Comparison of ENCODE assay signal across 6 cellular contexts in genomic region chr16:383326-384020, GRCh38. TPM values are rescaled to one million over a fixed set of nuclear protein-coding genes. Genes with fewer than 3 reads are reported as not detected.
A peak's percentile ranks its signal among the peaks of the same experiment; 100 is the strongest.
DNase-seq lines count a peak whose midpoint lies in the region; ATAC-seq and TF ChIP-seq lines count a peak whose summit lies in the region.

No MANE protein-coding gene starts in this region.

- no peaks in the 10 kb centered on the region for H3K27me3 ChIP-seq in heart left ventricle
- H3K27me3 ChIP-seq in stomach: no peaks in the 10 kb centered on the region

- H3K4me3 ChIP-seq in heart left ventricle (peak overlapping the region in 10 of 12 donors; percentile 68 to 99 (median 86)), stomach (peak overlapping the region; percentile 69 to 99 (median 91))

- intact Hi-C loops in heart left ventricle (cut with DNase I) (loop anchor here in 1 of 10 donors (2.0 kb wide), 1 partner anchor 13 kb away; the partner anchor contains the start of gene NME4), stomach (cut with DNase I; ENCODE audit: low total_unique reads) (no loop called here)

- H3K9me3 ChIP-seq in heart left ventricle: no peaks in the 10 kb centered on the region
- no peaks in the 10 kb centered on the region for H3K9me3 ChIP-seq in stomach

- peak in 1 of 4 donors; percentile 31 for ATAC-seq in heart left ventricle
- no peak for ATAC-seq in GM19023 (IDR thresholded peaks at IDR 0.05; ENCODE audit: unreplicated experiment)

- peak overlapping the region in 11 of 12 donors; percentile 31 to 90 (median 53) for H3K27ac ChIP-seq in heart left ventricle
- peak overlapping the region; percentile 57 to 97 (median 92) for H3K27ac ChIP-seq in stomach

- DNase-seq in Daoy (ENCODE audit: low read depth): peak; percentile 39
- peak; percentile 88 for DNase-seq in SW480 (ENCODE audit: low spot score)
- peak in 2 of 5 donors; percentile 20 to 27 for DNase-seq in heart left ventricle
- DNase-seq in stomach: peak; percentile 81
- no peak for DNase-seq in DMS79 (lab: John Stamatoyannopoulos, UW)

- TF ChIP-seq POLR2A in heart left ventricle (IDR thresholded peaks at IDR 0.05) (no peak), stomach (IDR thresholded peaks at IDR 0.05) (no peak)

- no peaks in the 10 kb centered on the region for H3K36me3 ChIP-seq in heart left ventricle
- no peaks in the 10 kb centered on the region for H3K36me3 ChIP-seq in stomach

- WGBS in heart left ventricle, 4 donors: 48 to 63% (median 49%) methylated on average over 28 to 33 of the region's 33 CpGs
- WGBS in stomach, 5 donors: 12 to 40% (median 18%) methylated on average over 31 to 33 of the region's 33 CpGs

- H3K4me1 ChIP-seq in heart left ventricle (peaks cover 0 to 62% (median 31%) of the 10 kb centered on the region in 12 donors), stomach (peaks cover 49 to 74% (median 61%) of the 10 kb centered on the region in 4 donors)

- TF ChIP-seq CTCF in heart left ventricle (IDR thresholded peaks at IDR 0.05) (no peak), stomach (IDR thresholded peaks at IDR 0.05) (no peak)

- no peak for TF ChIP-seq EP300 in stomach (IDR thresholded peaks at IDR 0.05)

RNA-seq across cellular contexts. Expression of gene PGAP6, which starts 1.7 kb away (rescaled TPM):
- 12.1 and 22.1 TPM in 2 replicates for total RNA-seq in Daoy (2014; rRNA removed; shearing (Covaris generic))
- total RNA-seq in heart left ventricle: 10 to 100 TPM; 32.3 to 65.3 (median 44.9) TPM
- polyA plus RNA-seq in heart left ventricle: 10 to 100 TPM; 30.1 to 63.8 TPM
- 100 to 1,000 TPM in 4 of 5 donors, 10 to 100 TPM in 1; 20.7 to 364 (median 162) TPM for total RNA-seq in stomach
- 10 to 100 TPM; 27.7 to 54.4 (median 33.9) TPM for polyA plus RNA-seq in stomach

RNA-seq across cellular contexts. Expression of gene MRPL28, which starts 13.1 kb away (rescaled TPM):
- 128 and 141 TPM in 2 replicates for total RNA-seq in Daoy (2014; rRNA removed; shearing (Covaris generic))
- total RNA-seq in heart left ventricle: 100 to 1,000 TPM in 2 of 9 donors, 10 to 100 TPM in 7; 66.3 to 126 (median 77.7) TPM
- polyA plus RNA-seq in heart left ventricle: 100 to 1,000 TPM; 135 to 157 TPM
- total RNA-seq in stomach: 100 to 1,000 TPM in 1 of 5 donors, 10 to 100 TPM in 3, 1 to 10 TPM in 1; 9.9 to 106 (median 30.7) TPM
- polyA plus RNA-seq in stomach: 100 to 1,000 TPM in 1 of 3 donors, 10 to 100 TPM in 2; 78.8 to 100 (median 83.4) TPM

RNA-seq across cellular contexts. Expression of gene NME4, which starts 13.5 kb away (rescaled TPM):
- total RNA-seq in Daoy (2014; rRNA removed; shearing (Covaris generic)): 35.6 and 39.9 TPM in 2 replicates
- 10 to 100 TPM; 53.9 to 95.3 (median 73.8) TPM for total RNA-seq in heart left ventricle
- polyA plus RNA-seq in heart left ventricle: 100 to 1,000 TPM in 1 of 2 donors, 10 to 100 TPM in 1; 37.5 to 103 TPM
- 100 to 1,000 TPM in 1 of 5 donors, 10 to 100 TPM in 4; 23.3 to 187 (median 49.0) TPM for total RNA-seq in stomach
- 10 to 100 TPM; 84.0 to 97.7 (median 95.6) TPM for polyA plus RNA-seq in stomach

RNA-seq across cellular contexts. Expression of gene DECR2, which starts 18.2 kb away (rescaled TPM):
- 1.3 and 4.2 TPM in 2 replicates for total RNA-seq in Daoy (2014; rRNA removed; shearing (Covaris generic))
- total RNA-seq in heart left ventricle (10 to 100 TPM in 6 of 9 donors, 1 to 10 TPM in 3; 6.9 to 20.6 (median 12.2) TPM), stomach (100 to 1,000 TPM in 1 of 5 donors, 10 to 100 TPM in 2, 1 to 10 TPM in 2; 5.8 to 149 (median 12.5) TPM)
- polyA plus RNA-seq in heart left ventricle (10 to 100 TPM in 1 of 2 donors, 1 to 10 TPM in 1; 7.1 to 17.1 TPM), stomach (10 to 100 TPM; 20.8 to 24.5 (median 22.6) TPM)

RNA-seq across cellular contexts. Expression of gene AXIN1, which starts 30.9 kb away (rescaled TPM):
- total RNA-seq in Daoy (2014; rRNA removed; shearing (Covaris generic)): 18.1 and 19.3 TPM in 2 replicates
- total RNA-seq in heart left ventricle: 10 to 100 TPM in 6 of 9 donors, 1 to 10 TPM in 3; 6.8 to 32.0 (median 11.6) TPM
- polyA plus RNA-seq in heart left ventricle: 10 to 100 TPM; 10.0 to 19.8 TPM
- 10 to 100 TPM; 11.7 to 69.2 (median 17.0) TPM for total RNA-seq in stomach
- polyA plus RNA-seq in stomach: 10 to 100 TPM; 13.3 to 19.1 (median 17.9) TPM
